Comparison of ENCODE assay signal across 3 cellular contexts in the genomic region with DNA sequence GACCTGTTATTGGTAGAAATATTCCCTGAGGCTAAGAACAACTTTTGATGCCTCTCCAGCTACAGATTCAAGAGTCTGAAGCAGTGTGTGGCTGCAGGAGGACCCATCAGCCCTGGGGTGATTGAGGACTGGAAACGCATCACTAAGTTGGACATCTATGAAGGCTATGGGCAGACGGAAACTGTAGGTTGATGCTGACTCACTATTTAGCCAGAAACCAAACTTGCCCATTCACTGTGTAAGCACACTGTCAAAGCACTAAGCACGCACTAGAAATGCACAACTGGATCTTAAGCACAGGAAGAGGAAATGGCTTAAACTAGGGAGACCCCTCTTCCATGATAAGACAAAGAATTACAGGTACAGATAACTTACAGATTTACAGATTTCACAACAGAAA.
A peak's percentile ranks its signal among the peaks of the same experiment; 100 is the strongest.
TF ChIP-seq lines count a peak whose summit lies in the region.

No MANE protein-coding gene starts in this region.

TF ChIP-seq in GM23338, 12 proteins besides CTCF, POLR2A, EP300 and RAD21 (continues in another document):
- no peak for TF ChIP-seq REST (IDR thresholded peaks at IDR 0.05; ENCODE audit: unreplicated experiment)

TF ChIP-seq in IMR-90, 13 proteins besides CTCF, POLR2A, EP300 and RAD21:
- TF ChIP-seq NFE2L2 (IDR thresholded peaks at IDR 0.05; ENCODE audit: low read depth, low read length) (peak; percentile 73), MAFK (IDR thresholded peaks at IDR 0.05; ENCODE audit: low read depth, low read length) (peak; percentile 45; the same call in 1 of the 2 replicates), MXI1 (IDR thresholded peaks at IDR 0.05; ENCODE audit: borderline replicate concordance, low read depth, low read length) (no peak), FOS (IDR thresholded peaks at IDR 0.05; ENCODE audit: low read depth, low read length) (0 out of 2 replicates have a peak, but pooled peaks have one; percentile 33), SMC3 (IDR thresholded peaks at IDR 0.05; ENCODE audit: low read depth, low read length) (no peak), BHLHE40 (IDR thresholded peaks at IDR 0.05; ENCODE audit: low read depth, low read length) (no peak)
- TF ChIP-seq, protein P1, sequence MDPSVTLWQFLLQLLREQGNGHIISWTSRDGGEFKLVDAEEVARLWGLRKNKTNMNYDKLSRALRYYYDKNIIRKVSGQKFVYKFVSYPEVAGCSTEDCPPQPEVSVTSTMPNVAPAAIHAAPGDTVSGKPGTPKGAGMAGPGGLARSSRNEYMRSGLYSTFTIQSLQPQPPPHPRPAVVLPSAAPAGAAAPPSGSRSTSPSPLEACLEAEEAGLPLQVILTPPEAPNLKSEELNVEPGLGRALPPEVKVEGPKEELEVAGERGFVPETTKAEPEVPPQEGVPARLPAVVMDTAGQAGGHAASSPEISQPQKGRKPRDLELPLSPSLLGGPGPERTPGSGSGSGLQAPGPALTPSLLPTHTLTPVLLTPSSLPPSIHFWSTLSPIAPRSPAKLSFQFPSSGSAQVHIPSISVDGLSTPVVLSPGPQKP (IDR thresholded peaks at IDR 0.05; ENCODE audit: borderline replicate concordance, low read depth, low read length) = no peak
- TF ChIP-seq, protein P2, sequence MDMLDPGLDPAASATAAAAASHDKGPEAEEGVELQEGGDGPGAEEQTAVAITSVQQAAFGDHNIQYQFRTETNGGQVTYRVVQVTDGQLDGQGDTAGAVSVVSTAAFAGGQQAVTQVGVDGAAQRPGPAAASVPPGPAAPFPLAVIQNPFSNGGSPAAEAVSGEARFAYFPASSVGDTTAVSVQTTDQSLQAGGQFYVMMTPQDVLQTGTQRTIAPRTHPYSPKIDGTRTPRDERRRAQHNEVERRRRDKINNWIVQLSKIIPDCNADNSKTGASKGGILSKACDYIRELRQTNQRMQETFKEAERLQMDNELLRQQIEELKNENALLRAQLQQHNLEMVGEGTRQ (IDR thresholded peaks at IDR 0.05; ENCODE audit: low read depth, low read length) = no peak
TF ChIP-seq in IMR-90: peak in this region for 3.

TF ChIP-seq in HepG2, 621 proteins besides CTCF, POLR2A, EP300 and RAD21:
- TF ChIP-seq ZSCAN31 (CRISPR knock-in tag; IDR thresholded peaks at IDR 0.05; ENCODE audit: low read depth) = no peak
- TF ChIP-seq ZNF616 (CRISPR knock-in tag; IDR thresholded peaks at IDR 0.05; ENCODE audit: low read depth) = no peak
- TF ChIP-seq YEATS2 (CRISPR knock-in tag; IDR thresholded peaks at IDR 0.05; ENCODE audit: borderline replicate concordance) = no peak
- TF ChIP-seq ATRX (CRISPR knock-in tag; IDR thresholded peaks at IDR 0.05; ENCODE audit: borderline replicate concordance) = no peak
- TF ChIP-seq ZNF484 (CRISPR knock-in tag; IDR thresholded peaks at IDR 0.05; ENCODE audit: borderline replicate concordance, low read depth) = no peak
- TF ChIP-seq, protein P3, sequence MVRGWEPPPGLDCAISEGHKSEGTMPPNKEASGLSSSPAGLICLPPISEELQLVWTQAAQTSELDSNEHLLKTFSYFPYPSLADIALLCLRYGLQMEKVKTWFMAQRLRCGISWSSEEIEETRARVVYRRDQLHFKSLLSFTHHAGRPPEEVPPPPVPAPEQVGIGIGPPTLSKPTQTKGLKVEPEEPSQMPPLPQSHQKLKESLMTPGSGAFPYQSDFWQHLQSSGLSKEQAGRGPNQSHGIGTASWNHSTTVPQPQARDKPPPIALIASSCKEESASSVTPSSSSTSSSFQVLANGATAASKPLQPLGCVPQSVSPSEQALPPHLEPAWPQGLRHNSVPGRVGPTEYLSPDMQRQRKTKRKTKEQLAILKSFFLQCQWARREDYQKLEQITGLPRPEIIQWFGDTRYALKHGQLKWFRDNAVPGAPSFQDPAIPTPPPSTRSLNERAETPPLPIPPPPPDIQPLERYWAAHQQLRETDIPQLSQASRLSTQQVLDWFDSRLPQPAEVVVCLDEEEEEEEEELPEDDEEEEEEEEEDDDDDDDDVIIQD (CRISPR knock-in tag; IDR thresholded peaks at IDR 0.05; ENCODE audit: low read depth) = no peak
- TF ChIP-seq, protein P4, sequence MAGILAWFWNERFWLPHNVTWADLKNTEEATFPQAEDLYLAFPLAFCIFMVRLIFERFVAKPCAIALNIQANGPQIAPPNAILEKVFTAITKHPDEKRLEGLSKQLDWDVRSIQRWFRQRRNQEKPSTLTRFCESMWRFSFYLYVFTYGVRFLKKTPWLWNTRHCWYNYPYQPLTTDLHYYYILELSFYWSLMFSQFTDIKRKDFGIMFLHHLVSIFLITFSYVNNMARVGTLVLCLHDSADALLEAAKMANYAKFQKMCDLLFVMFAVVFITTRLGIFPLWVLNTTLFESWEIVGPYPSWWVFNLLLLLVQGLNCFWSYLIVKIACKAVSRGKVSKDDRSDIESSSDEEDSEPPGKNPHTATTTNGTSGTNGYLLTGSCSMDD (CRISPR knock-in tag; IDR thresholded peaks at IDR 0.05) = no peak
- no peak for TF ChIP-seq ZSCAN9 (CRISPR knock-in tag; IDR thresholded peaks at IDR 0.05; ENCODE audit: borderline replicate concordance)
- TF ChIP-seq, protein P5, sequence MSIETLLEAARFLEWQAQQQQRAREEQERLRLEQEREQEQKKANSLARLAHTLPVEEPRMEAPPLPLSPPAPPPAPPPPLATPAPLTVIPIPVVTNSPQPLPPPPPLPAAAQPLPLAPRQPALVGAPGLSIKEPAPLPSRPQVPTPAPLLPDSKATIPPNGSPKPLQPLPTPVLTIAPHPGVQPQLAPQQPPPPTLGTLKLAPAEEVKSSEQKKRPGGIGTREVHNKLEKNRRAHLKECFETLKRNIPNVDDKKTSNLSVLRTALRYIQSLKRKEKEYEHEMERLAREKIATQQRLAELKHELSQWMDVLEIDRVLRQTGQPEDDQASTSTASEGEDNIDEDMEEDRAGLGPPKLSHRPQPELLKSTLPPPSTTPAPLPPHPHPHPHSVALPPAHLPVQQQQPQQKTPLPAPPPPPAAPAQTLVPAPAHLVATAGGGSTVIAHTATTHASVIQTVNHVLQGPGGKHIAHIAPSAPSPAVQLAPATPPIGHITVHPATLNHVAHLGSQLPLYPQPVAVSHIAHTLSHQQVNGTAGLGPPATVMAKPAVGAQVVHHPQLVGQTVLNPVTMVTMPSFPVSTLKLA (IDR thresholded peaks at IDR 0.05) = no peak
- no peak for TF ChIP-seq RNF219 (CRISPR knock-in tag; IDR thresholded peaks at IDR 0.05)
- no peak for TF ChIP-seq ZNF451 (CRISPR knock-in tag; IDR thresholded peaks at IDR 0.05)
- TF ChIP-seq FOXP4 (CRISPR knock-in tag; IDR thresholded peaks at IDR 0.05) = no peak
- TF ChIP-seq SYNCRIP (IDR thresholded peaks at IDR 0.05; ENCODE audit: insufficient read depth, low read depth, low read length) = no peak
TF ChIP-seq in HepG2: peak in this region for 0.
